In the genomic region with DNA sequence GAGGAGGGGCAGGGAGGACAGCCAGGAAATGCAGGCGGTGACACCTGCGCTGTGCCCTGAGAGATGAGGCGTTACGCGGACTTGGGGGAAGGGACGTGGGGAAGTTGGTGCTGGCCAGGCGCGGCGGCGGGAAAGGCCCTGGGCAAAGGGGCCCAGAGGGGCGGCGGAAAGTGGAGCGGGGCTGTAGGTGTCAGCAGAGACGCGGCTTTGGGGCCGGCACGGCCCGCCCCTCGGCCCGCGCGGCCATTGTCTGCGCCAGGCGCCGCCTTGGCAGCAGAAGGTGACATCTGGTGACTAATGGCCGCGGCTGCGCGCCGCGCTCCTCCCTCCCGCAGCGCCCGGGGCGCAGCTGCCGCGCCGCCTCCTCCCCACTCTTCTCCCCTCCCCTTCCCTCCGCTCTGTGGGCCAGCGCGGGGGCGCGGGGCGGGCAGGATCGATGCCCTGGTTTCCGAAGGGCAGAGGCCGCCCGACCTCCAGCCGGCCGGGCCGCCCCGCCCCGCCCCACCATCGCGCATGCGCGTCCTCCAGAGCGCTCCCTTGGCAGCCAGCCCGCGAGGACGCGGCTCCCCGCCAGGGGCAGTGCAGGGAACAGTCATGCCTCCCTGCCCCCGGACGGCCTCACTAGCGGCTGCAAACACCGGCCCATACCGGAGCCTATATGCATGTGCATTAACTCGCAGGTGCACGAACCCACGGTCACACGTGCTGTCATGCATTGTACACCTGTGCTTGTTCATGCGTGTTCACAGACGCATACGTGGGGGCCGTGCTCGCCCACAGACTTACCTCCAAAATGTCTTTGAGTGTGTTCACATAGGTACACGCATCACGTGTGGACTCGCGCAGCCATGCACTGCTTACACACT, we compare ENCODE assay signal across 8 cellular contexts.
DNase-seq lines count a peak whose midpoint lies in the region; ATAC-seq and TF ChIP-seq lines count a peak whose summit lies in the region.

No MANE protein-coding gene starts in this region.

- DNase-seq in NCI-H1105 treated with DMSO at 0.1 percent for 48 hours (lab: John Stamatoyannopoulos, UW) (peak; percentile 82), SKM-1 treated with dmso at 0.1 percent for 144 hours (lab: John Stamatoyannopoulos, UW; ENCODE audit: unreplicated experiment) (peak; percentile 97), heart left ventricle (peak; percentile 94 to 97 (median 95)), posterior vena cava (ENCODE audit: low spot score) (peak; percentile 98), upper lobe of right lung (peak; percentile 98)
- DNase-seq in activated naive CD8-positive, alpha-beta T cell treated with anti-CD3 and anti-CD28 coated beads, Interleukin-2, amount 50 U/mL, for 16 hours (ENCODE audit: low read depth, low spot score) = peak; percentile 92

- peak; percentile 93 for TF ChIP-seq CTCF in GM12874 (IDR thresholded peaks at IDR 0.05; ENCODE audit: insufficient read depth, low read depth, low read length)
- peak; percentile 59 to 81 (median 69) for TF ChIP-seq CTCF in heart left ventricle (IDR thresholded peaks at IDR 0.05)
- TF ChIP-seq CTCF in upper lobe of right lung (IDR thresholded peaks at IDR 0.05) = peak; percentile 71

- peak; percentile 3 to 78 for TF ChIP-seq POLR2A in heart left ventricle (IDR thresholded peaks at IDR 0.05)

- ATAC-seq in HG02759 (IDR thresholded peaks at IDR 0.05; ENCODE audit: unreplicated experiment) = peak; percentile 89
- peak; percentile 96 to 99 (median 98) for ATAC-seq in heart left ventricle
- ATAC-seq in upper lobe of right lung = peak; percentile 97

- 4 to 7% (median 5%) methylated on average over 67 to 81 of the region's 81 CpGs for WGBS in heart left ventricle, 4 donors

- H3K36me3 ChIP-seq in heart left ventricle (no peaks in the 10 kb centered on the region), upper lobe of right lung (no peaks in the 10 kb centered on the region)

- H3K4me3 ChIP-seq in heart left ventricle (peak overlapping the region; percentile 12 to 68 (median 60)), upper lobe of right lung (peak overlapping the region; percentile 60)

- H3K27ac ChIP-seq in heart left ventricle (peak overlapping the region; percentile 83 to 92 (median 87)), upper lobe of right lung (peak overlapping the region; percentile 83)

- H3K4me1 ChIP-seq in heart left ventricle (peaks cover 0 to 20% (median 11%) of the 10 kb centered on the region in 12 donors), upper lobe of right lung (peaks cover 12% of the 10 kb centered on the region)

- intact Hi-C loops in heart left ventricle (cut with DNase I) = loop anchor here in 9 of 10 donors (1.0 to 10.0 kb wide), 13 partner anchors 88 to 894 kb away; a partner anchor contains a TSS
- intact Hi-C loops in posterior vena cava (cut with DNase I) = loop anchor here (5.0 to 10.0 kb wide), 4 partner anchors 91 to 882 kb away; a partner anchor contains a TSS
- intact Hi-C loops in upper lobe of right lung (cut with DNase I) = loop anchor here (5.0 kb wide), 1 partner anchor 719 kb away; no protein-coding TSS in a partner anchor

- H3K9me3 ChIP-seq in heart left ventricle (peaks cover 0 to 4% (median 0%) of the 10 kb centered on the region in 12 donors), upper lobe of right lung (no peaks in the 10 kb centered on the region)

- no peaks in the 10 kb centered on the region for H3K27me3 ChIP-seq in heart left ventricle
- no peaks in the 10 kb centered on the region for H3K27me3 ChIP-seq in upper lobe of right lung

Comparison
In these comparisons a context has a peak if more than half of its experiments do, and no peak if none do; other contexts are left out.
1. Peak in every context shown above with its lines: DNase-seq, ATAC-seq, H3K4me3 ChIP-seq and H3K27ac ChIP-seq.